ENCODE assay signal across 8 cellular contexts in the genomic region with DNA sequence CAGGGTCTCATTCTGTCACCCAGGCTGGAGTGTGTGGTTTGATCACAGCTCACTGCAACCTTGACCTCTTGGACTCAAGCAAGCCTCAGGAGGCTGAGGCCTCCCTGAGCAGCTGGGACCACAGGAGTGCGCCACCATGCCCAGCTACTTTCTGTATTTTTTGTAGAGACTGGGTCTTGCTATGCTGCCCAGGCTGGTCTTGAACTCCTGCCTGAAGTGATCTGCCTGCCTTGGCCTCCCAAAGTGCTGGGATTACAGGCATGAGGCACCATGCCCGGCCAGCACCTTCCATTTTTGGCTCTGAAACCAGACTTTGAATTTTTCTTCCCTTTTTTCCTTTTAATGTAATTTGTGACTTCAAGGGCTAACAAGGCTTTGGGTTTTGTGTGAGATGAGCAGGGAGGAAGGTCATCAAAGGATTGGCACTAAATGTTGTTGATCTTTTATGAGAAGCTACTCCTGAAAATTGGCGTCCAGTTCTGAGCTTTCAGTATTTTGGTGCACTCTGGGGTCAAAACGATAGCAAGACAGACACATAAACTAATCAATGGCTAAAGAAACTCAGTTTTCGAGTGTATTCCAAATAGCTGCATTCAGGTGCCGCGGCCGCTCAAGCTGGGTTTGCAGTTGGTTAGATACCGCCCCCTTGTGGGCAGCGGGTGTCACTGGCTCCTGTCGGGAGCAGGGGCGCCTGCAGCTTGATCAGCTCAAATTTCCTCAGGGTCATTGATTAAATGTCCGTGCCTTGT. TPM values are rescaled to one million over a fixed set of nuclear protein-coding genes. Genes with fewer than 3 reads are reported as not detected.
DNase-seq lines count a peak whose midpoint lies in the region; ATAC-seq and TF ChIP-seq lines count a peak whose summit lies in the region.

No MANE protein-coding gene starts in this region.

- H3K36me3 ChIP-seq in lung (ENCODE audit: control insufficient read depth in 2 of 2, insufficient read depth in 2 of 2, low read length in 2 of 2): no peaks in the 10 kb centered on the region

- H3K27ac ChIP-seq in dorsolateral prefrontal cortex (no peak overlapping the region), lung (ENCODE audit: low read depth in 1 of 2, low read length in 1 of 2) (no peak overlapping the region)

- no peaks in the 10 kb centered on the region for H3K4me1 ChIP-seq in lung (ENCODE audit: control insufficient read depth in 2 of 2, insufficient read depth in 2 of 2, low read length in 2 of 2)

- DNase-seq in AG08396 (ENCODE audit: low spot score) (peak; percentile 82), NCI-H69 (lab: John Stamatoyannopoulos, UW) (peak; percentile 86), dorsolateral prefrontal cortex (peak; percentile 71 to 89 (median 80)), lung (ENCODE audit: low spot score) (peak; percentile 78)
- peak; percentile 76 to 77 for DNase-seq in activated CD4-positive, alpha-beta T cell treated with anti-CD3 and anti-CD28 coated beads, Interleukin-2, amount 50 U/mL, for 4 hours
- peak; percentile 59 for DNase-seq in stimulated activated CD8-positive, alpha-beta memory T cell treated with anti-CD3 and anti-CD28 coated beads, Interleukin-12 subunit alpha, Interleukin-12 subunit beta, amount 100 ng/mL, for 24 hours (ENCODE audit: extremely low read depth)

- 14 to 15% methylated on average over 13 of the region's 13 CpGs for WGBS in lung, 2 donors

- H3K9me3 ChIP-seq in lung (ENCODE audit: control insufficient read depth in 2 of 2, insufficient read depth in 1 of 2, low read length in 1 of 2): no peaks in the 10 kb centered on the region

- peak; percentile 79 to 100 (median 98) for TF ChIP-seq CTCF in dorsolateral prefrontal cortex (IDR thresholded peaks at IDR 0.05 in 54 of 56, conservative IDR thresholded peaks at IDR 0.05 in 2 of 56; ENCODE audit: low read depth in 1 of 56, partially characterized antibody in 56 of 56)
- TF ChIP-seq CTCF in lung (IDR thresholded peaks at IDR 0.05; ENCODE audit: control extremely low read depth, extremely low read depth): peak; percentile 90

- H3K27me3 ChIP-seq in dorsolateral prefrontal cortex: peaks cover 0 to 8% (median 0%) of the 10 kb centered on the region in 45 donors
- H3K27me3 ChIP-seq in lung (ENCODE audit: control insufficient read depth, insufficient read depth): no peaks in the 10 kb centered on the region

- intact Hi-C loops in dorsolateral prefrontal cortex (cut with DNase I): loop anchor here (2.0 to 5.0 kb wide), 3 partner anchors 80 to 136 kb away; no protein-coding TSS in a partner anchor

- H3K4me3 ChIP-seq in dorsolateral prefrontal cortex (peak overlapping the region in 8 of 59 donors; percentile 1 to 40 (median 17)), lung (no peak overlapping the region)

- ATAC-seq in GM18861 (IDR thresholded peaks at IDR 0.05; ENCODE audit: unreplicated experiment) (peak; percentile 72), HG03159 (IDR thresholded peaks at IDR 0.05; ENCODE audit: unreplicated experiment) (peak; percentile 87), lung (ENCODE audit: insufficient read depth, low FRiP score) (peak; percentile 81)

RNA-seq across cellular contexts. Expression of gene CLMP, which starts 51.9 kb away (rescaled TPM):
- total RNA-seq in dorsolateral prefrontal cortex (10 to 100 TPM in 6 of 120 experiments, 1 to 10 TPM in 114; 1.4 to 12.3 (median 6.0) TPM), lung (10 to 100 TPM; 13.9 to 22.9 TPM)
- 10 to 100 TPM in 1 of 2 donors, 1 to 10 TPM in 1; 5.2 to 10.8 TPM for polyA plus RNA-seq in lung
